Comparison of ENCODE assay signal across 27 cellular contexts in genomic region chr1:87462894-87463293, GRCh38.
"Had no signal": no experiment of that assay in that cellular context is flagged by ENCODE, and none has a peak within 500 bp of the region (broad histone marks: within the 10 kb centered on the region; RNA-seq: fewer than 3 reads in every experiment).

No MANE protein-coding gene starts in this region.

- H3K4me3 ChIP-seq: body of pancreas, cardiac muscle cell, esophagus squamous epithelium, gastrocnemius medialis, left ventricle myocardium inferior, neural progenitor cell, sigmoid colon, smooth muscle cell, testis, vagina had no signal

- H3K4me1 Mint-ChIP-seq: activated naive CD4-positive, alpha-beta T cell treated with anti-CD3 and anti-CD28 coated beads, Interleukin-2, amount 50 U/mL, for 24 hours; naive thymus-derived CD8-positive, alpha-beta T cell had no signal

- H3K9me3 ChIP-seq: body of pancreas, esophagus squamous epithelium, gastrocnemius medialis, testis, vagina had no signal

- ATAC-seq: body of pancreas; naive thymus-derived CD8-positive, alpha-beta T cell; stimulated activated naive B cell treated with anti-CD40 and anti-IgM and Interleukin-4, amounts not matched to agents 10 μg/mL and 1 μg/mL and 100 μg/mL, for 72 hours had no signal

- H3K27me3 ChIP-seq: body of pancreas, cardiac muscle cell, esophagus squamous epithelium, gastrocnemius medialis, neural progenitor cell, sigmoid colon, testis, vagina had no signal

- H3K4me2 ChIP-seq: smooth muscle cell had no signal

- H2AFZ ChIP-seq: neural progenitor cell had no signal

- H3K27ac ChIP-seq: body of pancreas, esophagus squamous epithelium, gastrocnemius medialis, left ventricle myocardium inferior, neural progenitor cell, sigmoid colon, testis, vagina had no signal

- H3K27me3 Mint-ChIP-seq: progenitor cell of endocrine pancreas had no signal

- H3K36me3 Mint-ChIP-seq: activated naive CD4-positive, alpha-beta T cell treated with anti-CD3 and anti-CD28 coated beads, Interleukin-2, amount 50 U/mL, for 24 hours; neural progenitor cell had no signal

- H3K27ac Mint-ChIP-seq: activated naive CD4-positive, alpha-beta T cell treated with anti-CD3 and anti-CD28 coated beads, Interleukin-2, amount 50 U/mL, for 24 hours; endodermal cell; mesothelial cell of epicardium; naive thymus-derived CD8-positive, alpha-beta T cell; neural progenitor cell; progenitor cell of endocrine pancreas; stimulated activated naive B cell treated with anti-CD40 and anti-IgM and Interleukin-4, amounts not matched to agents 10 μg/mL and 1 μg/mL and 100 μg/mL, for 72 hours had no signal

- H3K36me3 ChIP-seq: cardiac muscle cell, esophagus squamous epithelium, gastrocnemius medialis, left ventricle myocardium inferior, neural progenitor cell, sigmoid colon, vagina had no signal

- H3K4me3 Mint-ChIP-seq: activated naive CD4-positive, alpha-beta T cell treated with anti-CD3 and anti-CD28 coated beads, Interleukin-2, amount 50 U/mL, for 24 hours; endodermal cell; mesothelial cell of epicardium; naive thymus-derived CD8-positive, alpha-beta T cell; neural progenitor cell; stimulated activated naive B cell treated with anti-CD40 and anti-IgM and Interleukin-4, amounts not matched to agents 10 μg/mL and 1 μg/mL and 100 μg/mL, for 72 hours had no signal

- H3K9ac ChIP-seq: neural progenitor cell had no signal

- H3K4me1 ChIP-seq: body of pancreas, esophagus squamous epithelium, testis, vagina had no signal

- DNase-seq: activated CD4-positive, alpha-beta T cell treated with anti-CD3 and anti-CD28 coated beads, Interleukin-2, amount 50 U/mL, for 1 hour; activated gamma-delta T cell treated with Interleukin-2 at 50 U/mL for 16 hours; activated T-cell treated with anti-CD3 and anti-CD28 coated beads, Interleukin-2, amount 50 U/mL, for 1 hour; anterior cingulate cortex; body of pancreas; cortex of kidney; endodermal cell; esophagus squamous epithelium; gastrocnemius medialis; hippocampal formation; left ventricle myocardium inferior; naive thymus-derived CD8-positive, alpha-beta T cell; retina; sigmoid colon; stimulated activated CD4-positive, alpha-beta T cell treated with anti-CD3 and anti-CD28 coated beads, Interleukin-15, amount 100 ng/mL, for 24 hours; stimulated activated CD4-positive, alpha-beta T cell treated with anti-CD3 and anti-CD28 coated beads, Interleukin-2, amount 100 ng/mL, for 48 hours; stimulated activated CD8-positive, alpha-beta memory T cell treated with anti-CD3 and anti-CD28 coated beads, Interleukin-4, amount 100 ng/mL, for 48 hours; stimulated activated naive B cell treated with anti-CD40 and anti-IgM and Interleukin-4, amounts not matched to agents 10 μg/mL and 1 μg/mL and 100 μg/mL, for 72 hours; testis; trophoblast cell had no signal
